In genomic region chr5:5062903-5063302, GRCh38 we compare ENCODE assay signal across 34 cellular contexts.
"Had no signal": no experiment of that assay in that cellular context is flagged by ENCODE, and none has a peak within 500 bp of the region (broad histone marks: within the 10 kb centered on the region; RNA-seq: fewer than 3 reads in every experiment).

No MANE protein-coding gene starts in this region.

- H3K4me1 Mint-ChIP-seq: activated CD4-positive, alpha-beta T cell treated with anti-CD3 and anti-CD28 coated beads for 36 hours; activated CD4-positive, alpha-beta T cell treated with anti-CD3 and anti-CD28 coated beads, Interleukin-2, amount 10 ng/mL, durations not matched to agents 24 days and 14 days; activated naive CD4-positive, alpha-beta T cell treated with anti-CD3 and anti-CD28 coated beads, Interleukin-2, amount 50 U/mL, for 24 hours; activated naive CD8-positive, alpha-beta T cell treated with anti-CD3 and anti-CD28 coated beads for 36 hours; activated naive CD8-positive, alpha-beta T cell treated with anti-CD3 and anti-CD28 coated beads, Interleukin-2, amount 50 U/mL, for 24 hours; T-helper 17 cell had no signal

- H3K27me3 Mint-ChIP-seq: activated CD4-positive, alpha-beta T cell treated with anti-CD3 and anti-CD28 coated beads, Interleukin-2, amount 10 ng/mL, durations not matched to agents 24 days and 14 days; activated naive CD8-positive, alpha-beta T cell treated with anti-CD3 and anti-CD28 coated beads for 36 hours; activated naive CD8-positive, alpha-beta T cell treated with anti-CD3 and anti-CD28 coated beads, Interleukin-2, amount 50 U/mL, for 24 hours; T-helper 17 cell had no signal

- FAIRE-seq: endometrium, endothelial cell of umbilical vein, frontal cortex had no signal

- H3K27ac Mint-ChIP-seq: activated CD4-positive, alpha-beta T cell treated with anti-CD3 and anti-CD28 coated beads for 36 hours; activated CD4-positive, alpha-beta T cell treated with anti-CD3 and anti-CD28 coated beads, Interleukin-2, amount 10 ng/mL, durations not matched to agents 24 days and 14 days; activated CD8-positive, alpha-beta T cell treated with anti-CD3 and anti-CD28 coated beads for 36 hours; activated naive CD4-positive, alpha-beta T cell treated with anti-CD3 and anti-CD28 coated beads for 36 hours; activated naive CD4-positive, alpha-beta T cell treated with anti-CD3 and anti-CD28 coated beads, Interleukin-2, amount 50 U/mL, for 24 hours; activated naive CD8-positive, alpha-beta T cell treated with anti-CD3 and anti-CD28 coated beads for 36 hours; activated naive CD8-positive, alpha-beta T cell treated with anti-CD3 and anti-CD28 coated beads, Interleukin-2, amount 50 U/mL, for 24 hours; activated T-helper 1 cell treated with anti-CD3 and anti-CD28 coated beads, Interleukin-12 subunit alpha, Interleukin-12 subunit beta, Interleukin-2, Interleukin-4 antibody, amounts not matched to agents 30 ng/mL and 10 ng/mL and 1 ng/mL, durations not matched to agents 14 hours and 24 hours and 36 hours; activated T-helper 2 cell treated with anti-CD3 and anti-CD28 coated beads, Interferon-gamma antibody, Interleukin-2, Interleukin-4, amounts not matched to agents 10 μg/mL and 5 μg/mL and 100 μg/mL, durations not matched to agents 14 hours and 24 hours and 36 hours; T-helper 17 cell; T-helper 2 cell treated with Interferon-gamma antibody and Interleukin-4, amounts not matched to agents 5 μg/mL and 100 μg/mL, for 36 hours had no signal

- H3K27me3 ChIP-seq: adrenal gland, body of pancreas, cardiac muscle cell, colonic mucosa had no signal

- H3K9me3 Mint-ChIP-seq: activated naive CD4-positive, alpha-beta T cell treated with anti-CD3 and anti-CD28 coated beads for 36 hours; activated naive CD8-positive, alpha-beta T cell treated with anti-CD3 and anti-CD28 coated beads for 36 hours; activated T-cell treated with anti-CD3 and anti-CD28 coated beads, Interleukin-2, amount 50 U/mL, for 4 hours; activated T-helper 2 cell treated with anti-CD3 and anti-CD28 coated beads, Interferon-gamma antibody, Interleukin-2, Interleukin-4, amounts not matched to agents 10 μg/mL and 5 μg/mL and 100 μg/mL, durations not matched to agents 14 hours and 24 hours and 36 hours; T-helper 2 cell treated with Interferon-gamma antibody and Interleukin-4, amounts not matched to agents 5 μg/mL and 100 μg/mL, for 36 hours had no signal

- H3K36me3 ChIP-seq: adrenal gland, breast epithelium, cardiac muscle cell, colonic mucosa had no signal

- H3K4me3 Mint-ChIP-seq: activated CD4-positive, alpha-beta T cell treated with anti-CD3 and anti-CD28 coated beads for 36 hours; activated CD4-positive, alpha-beta T cell treated with anti-CD3 and anti-CD28 coated beads, Interleukin-2, amount 10 ng/mL, durations not matched to agents 24 days and 14 days; activated CD8-positive, alpha-beta T cell treated with anti-CD3 and anti-CD28 coated beads for 36 hours; activated naive CD4-positive, alpha-beta T cell treated with anti-CD3 and anti-CD28 coated beads for 36 hours; activated naive CD4-positive, alpha-beta T cell treated with anti-CD3 and anti-CD28 coated beads, Interleukin-2, amount 50 U/mL, for 24 hours; activated naive CD8-positive, alpha-beta T cell treated with anti-CD3 and anti-CD28 coated beads for 36 hours; activated naive CD8-positive, alpha-beta T cell treated with anti-CD3 and anti-CD28 coated beads, Interleukin-2, amount 50 U/mL, for 24 hours; activated T-cell treated with anti-CD3 and anti-CD28 coated beads, Interleukin-2, amount 50 U/mL, for 4 hours; activated T-helper 1 cell treated with anti-CD3 and anti-CD28 coated beads, Interleukin-12 subunit alpha, Interleukin-12 subunit beta, Interleukin-2, Interleukin-4 antibody, amounts not matched to agents 30 ng/mL and 10 ng/mL and 1 ng/mL, durations not matched to agents 14 hours and 24 hours and 36 hours; T-helper 17 cell; T-helper 2 cell treated with Interferon-gamma antibody and Interleukin-4, amounts not matched to agents 5 μg/mL and 100 μg/mL, for 36 hours had no signal

- DNase-seq: activated CD4-positive, alpha-beta T cell treated with anti-CD3 and anti-CD28 coated beads for 36 hours; activated CD4-positive, alpha-beta T cell treated with anti-CD3 and anti-CD28 coated beads, Interleukin-2, amount 10 ng/mL, durations not matched to agents 24 days and 14 days; activated CD4-positive, alpha-beta T cell treated with anti-CD3 and anti-CD28 coated beads, Interleukin-2, amount 50 U/mL, for 4 hours; activated CD4-positive, CD25-positive, alpha-beta regulatory T cell; activated CD4-positive, CD25-positive, alpha-beta regulatory T cell treated with anti-CD3 and anti-CD28 coated beads, Interleukin-2, amount 50 U/mL, for 72 hours; activated CD8-positive, alpha-beta memory T cell treated with anti-CD3 and anti-CD28 coated beads for 24 hours; activated CD8-positive, alpha-beta T cell treated with anti-CD3 and anti-CD28 coated beads for 36 hours; activated effector memory CD4-positive, alpha-beta T cell treated with anti-CD3 and anti-CD28 coated beads, Interleukin-2, amount 50 U/mL, for 16 hours; activated naive CD4-positive, alpha-beta T cell treated with anti-CD3 and anti-CD28 coated beads for 36 hours; activated naive CD8-positive, alpha-beta T cell treated with anti-CD3 and anti-CD28 coated beads for 36 hours; activated naive CD8-positive, alpha-beta T cell treated with anti-CD3 and anti-CD28 coated beads, Interleukin-2, amount 50 U/mL, for 24 hours; activated T-cell treated with anti-CD3 and anti-CD28 coated beads, Interleukin-2, amount 50 U/mL, for 4 hours; adrenal gland; amygdala; aorta; body of pancreas; central memory CD4-positive, alpha-beta T cell; cerebellar nuclear complex; colonic mucosa; effector CD8-positive, alpha-beta T cell; foreskin fibroblast; head of caudate nucleus; T-helper 1 cell; T-helper 17 cell had no signal

- H3K9me3 ChIP-seq: adrenal gland, body of pancreas, breast epithelium, colonic mucosa had no signal

- H3K4me3 ChIP-seq: adrenal gland, body of pancreas, breast epithelium, cardiac muscle cell, colonic mucosa had no signal

- H3K36me3 Mint-ChIP-seq: activated naive CD4-positive, alpha-beta T cell treated with anti-CD3 and anti-CD28 coated beads, Interleukin-2, amount 50 U/mL, for 24 hours; activated naive CD8-positive, alpha-beta T cell treated with anti-CD3 and anti-CD28 coated beads for 36 hours had no signal

- ATAC-seq: activated CD4-positive, alpha-beta T cell treated with anti-CD3 and anti-CD28 coated beads for 36 hours; activated CD8-positive, alpha-beta T cell treated with anti-CD3 and anti-CD28 coated beads for 36 hours; activated naive CD8-positive, alpha-beta T cell treated with anti-CD3 and anti-CD28 coated beads, Interleukin-2, amount 50 U/mL, for 24 hours; activated T-cell treated with anti-CD3 and anti-CD28 coated beads, Interleukin-2, amount 50 U/mL, for 4 hours; body of pancreas; T-helper 17 cell had no signal

- H3K27ac ChIP-seq: adrenal gland, breast epithelium, cardiac muscle cell, colonic mucosa, epithelial cell of prostate had no signal

- H3K4me1 ChIP-seq: adrenal gland, breast epithelium, colonic mucosa had no signal
